ENCODE assay signal across 24 cellular contexts in genomic region chr13:55990631-55991030, GRCh38.
A peak's percentile ranks its signal among the peaks of the same experiment; 100 is the strongest.
DNase-seq lines count a peak whose midpoint lies in the region; ATAC-seq, FAIRE-seq and TF ChIP-seq lines count a peak whose summit lies in the region.
"Had no signal": no experiment of that assay in that cellular context is flagged by ENCODE, and none has a peak within 500 bp of the region (broad histone marks: within the 10 kb centered on the region; RNA-seq: fewer than 3 reads in every experiment).

No MANE protein-coding gene starts in this region.

- H3K27me3 ChIP-seq in HepG2 (ENCODE audit: control insufficient read depth in 1 of 2, insufficient read depth in 2 of 2, low read length in 2 of 2): no peaks in the 10 kb centered on the region
- no peaks in the 10 kb centered on the region for H3K27me3 ChIP-seq in right lobe of liver
- no peaks in the 10 kb centered on the region for H3K27me3 ChIP-seq in K562 (ENCODE audit: control insufficient read depth in 2 of 2, insufficient read depth in 2 of 2, low read length in 2 of 2)
- H3K27me3 ChIP-seq: BE2C, BLaER1 had no signal

- in situ Hi-C loops in HepG2 (cut with HindIII; ENCODE audit: extremely low pct_ligation_motif_present, low pct_unique_long_range_greater_than_20kb): no loop called here
- in situ Hi-C loops in K562 (cut with MboI): no loop called here

- no peak for DNase-seq in HepG2 (ENCODE audit: low spot score)
- DNase-seq in right lobe of liver: no peak
- no peak for DNase-seq in K562 (ENCODE audit: extremely low read depth in 1 of 4, low spot score in 3 of 4)
- no peak for DNase-seq in Kasumi-1 (lab: John Stamatoyannopoulos, UW)
- no peak for DNase-seq in HCEC 1CT
- DNase-seq: ACHN; BE2C; C1 segment of cervical spinal cord; CD4-positive, alpha-beta memory T cell; CD4-positive, CD25-positive, alpha-beta regulatory T cell; CD8-positive, alpha-beta memory T cell; COR-L47; DMS 273 treated with DMSO at 0.1 percent for 48 hours; DMS153; DMS53; DMS79; DND-41; EL; GDM1 had no signal

- 16% methylated on average over 3 of the region's 3 CpGs for WGBS in HepG2 (ENCODE audit: low lambda C conversion rate)
- WGBS in right lobe of liver (ENCODE audit: insufficient coverage, low coverage, low lambda C conversion rate, missing lambda C conversion rate): 68% methylated on average over 3 of the region's 3 CpGs
- 0% methylated on average over 2 of the region's 3 CpGs for WGBS in K562 (ENCODE audit: insufficient coverage, low coverage, missing lambda C conversion rate)

- POLR2A ChIA-PET in HepG2 (lab: Yijun Ruan, JAX) (no interaction called here), K562 (lab: Yijun Ruan, JAX) (no interaction called here)

- FAIRE-seq in HepG2 (lab: Jason Lieb, UNC) (no peak), K562 (lab: Jason Lieb, UNC) (no peak)
- FAIRE-seq: GM12878, GM12892, GM18507 had no signal

- H3K4me2 ChIP-seq in HepG2 (ENCODE audit: low read depth, low read length) (no peak overlapping the region), K562 (ENCODE audit: insufficient read depth, low read length) (no peak overlapping the region)
- H3K4me2 ChIP-seq: BLaER1 had no signal

- H3K9me3 ChIP-seq in HepG2 (ENCODE audit: low read length): peaks cover 52% of the 10 kb centered on the region
- H3K9me3 ChIP-seq in right lobe of liver: no peaks in the 10 kb centered on the region
- no peaks in the 10 kb centered on the region for H3K9me3 ChIP-seq in K562 (replicated peaks; ENCODE audit: control insufficient read depth, insufficient read depth, low read depth, low read length)
- H3K9me3 ChIP-seq: BE2C, BLaER1 had no signal

- ATAC-seq in HepG2 (no peak), right lobe of liver (no peak), K562 (no peak)
- ATAC-seq: GM12878 had no signal

- BruUV-seq in HepG2 (replicated peaks; lab: Mats Ljungman, UMichigan) (no TSS peak), K562 (replicated peaks; lab: Mats Ljungman, UMichigan) (no TSS peak)

- TF ChIP-seq POLR2A in HepG2 (IDR thresholded peaks at IDR 0.05; ENCODE audit: insufficient read depth in 1 of 2, low read depth in 2 of 2, low read length in 2 of 2) (no peak), right lobe of liver (IDR thresholded peaks at IDR 0.05) (no peak), K562 (conservative IDR thresholded peaks at IDR 0.05) (no peak)

- H3K4me1 ChIP-seq in HepG2 (ENCODE audit: insufficient read depth, low read length): no peaks in the 10 kb centered on the region
- H3K4me1 ChIP-seq in right lobe of liver: no peaks in the 10 kb centered on the region
- H3K4me1 ChIP-seq in K562 (replicated peaks in 1 of 2; ENCODE audit: control insufficient read depth in 2 of 2, insufficient read depth in 2 of 2, low read length in 2 of 2): no peaks in the 10 kb centered on the region
- H3K4me1 ChIP-seq: BE2C, BLaER1 had no signal

- H3K4me3 ChIP-seq in HepG2 (replicated peaks in 1 of 3; ENCODE audit: insufficient read depth in 1 of 3, low read depth in 2 of 3, low read length in 3 of 3): no peak overlapping the region
- H3K4me3 ChIP-seq in right lobe of liver: no peak overlapping the region
- no peak overlapping the region for H3K4me3 ChIP-seq in K562
- H3K4me3 ChIP-seq: BLaER1, GM12878 had no signal

- TF ChIP-seq EP300 in HepG2 (IDR thresholded peaks at IDR 0.05; ENCODE audit: low read depth in 2 of 2, low read length in 2 of 2) (no peak), HepG2 (CRISPR knock-in tag; IDR thresholded peaks at IDR 0.05; ENCODE audit: borderline replicate concordance) (no peak), K562 (IDR thresholded peaks at IDR 0.05; ENCODE audit: low read length) (no peak)

- TF ChIP-seq CTCF in HepG2 (CRISPR knock-in tag; IDR thresholded peaks at IDR 0.05) (no peak), right lobe of liver (IDR thresholded peaks at IDR 0.05) (no peak), K562 (IDR thresholded peaks at IDR 0.05 in 2 of 3, conservative IDR thresholded peaks at IDR 0.05 in 1 of 3; ENCODE audit: insufficient read depth in 2 of 3, low read depth in 1 of 3, low read length in 3 of 3) (no peak)

- H2AFZ ChIP-seq in HepG2 (ENCODE audit: low read length): no peak overlapping the region
- no peak overlapping the region for H2AFZ ChIP-seq in K562 (ENCODE audit: low read depth, low read length)

- H3K9me1 ChIP-seq in K562 (ENCODE audit: control insufficient read depth, insufficient read depth, low read length): no peaks in the 10 kb centered on the region

- no peak overlapping the region for H3K9ac ChIP-seq in HepG2 (ENCODE audit: insufficient read depth, low read depth, low read length)
- no peak overlapping the region for H3K9ac ChIP-seq in K562 (ENCODE audit: insufficient read depth in 1 of 2, low read depth in 2 of 2, low read length in 2 of 2)
- H3K9ac ChIP-seq: BLaER1 had no signal

- H3K79me2 ChIP-seq in HepG2 (ENCODE audit: insufficient read depth, low read length) (no peaks in the 10 kb centered on the region), K562 (ENCODE audit: control insufficient read depth, insufficient read depth, low read length) (no peaks in the 10 kb centered on the region)

- H3K27ac ChIP-seq in HepG2 (ENCODE audit: extremely low read length, insufficient read depth, low read length) (no peak overlapping the region), right lobe of liver (no peak overlapping the region), K562 (ENCODE audit: extremely low read depth, low read depth, low read length) (no peak overlapping the region)
- H3K27ac ChIP-seq: 22Rv1, BLaER1 had no signal

- no peak for TF ChIP-seq RAD21 in HepG2 (CRISPR knock-in tag; IDR thresholded peaks at IDR 0.05)
- TF ChIP-seq RAD21 in K562 (CRISPR knock-in tag; conservative IDR thresholded peaks at IDR 0.05 in 1 of 2, IDR thresholded peaks at IDR 0.05 in 1 of 2): no peak

- CTCF ChIA-PET in HepG2 (lab: Yijun Ruan, JAX; ENCODE audit: low intra/inter-chr PET ratio, low total read pairs): no interaction called here
- CTCF ChIA-PET in K562 (lab: Yijun Ruan, JAX; ENCODE audit: low intra/inter-chr PET ratio): no interaction called here

- no peaks in the 10 kb centered on the region for H3K36me3 ChIP-seq in HepG2 (replicated peaks in 1 of 2; ENCODE audit: control insufficient read depth in 1 of 2, insufficient read depth in 2 of 2, low read length in 2 of 2)
- no peaks in the 10 kb centered on the region for H3K36me3 ChIP-seq in right lobe of liver
- H3K36me3 ChIP-seq in K562 (ENCODE audit: control insufficient read depth, insufficient read depth, low read length): no peaks in the 10 kb centered on the region
- H3K36me3 ChIP-seq: BE2C, BLaER1 had no signal

- intact Hi-C loops in HepG2 (cut with micrococcal nuclease; ENCODE audit: unreplicated experiment) (no loop called here), right lobe of liver (cut with DNase I) (no loop called here), K562 (cut with micrococcal nuclease) (no loop called here)

- no peaks in the 10 kb centered on the region for H4K20me1 ChIP-seq in HepG2 (ENCODE audit: insufficient read depth, low read length)
- H4K20me1 ChIP-seq in K562 (replicated peaks; ENCODE audit: control insufficient read depth, insufficient read depth, low read length): no peaks in the 10 kb centered on the region
- H4K20me1 ChIP-seq: BLaER1 had no signal

TF ChIP-seq in HepG2, 621 proteins besides CTCF, POLR2A, EP300 and RAD21 (continues in another document):
- TF ChIP-seq ZNF18 (CRISPR knock-in tag; IDR thresholded peaks at IDR 0.05; ENCODE audit: insufficient replicate concordance): no peak
- TF ChIP-seq ZNF446 (CRISPR knock-in tag; IDR thresholded peaks at IDR 0.05): no peak
- no peak for TF ChIP-seq ZNF598 (CRISPR knock-in tag; IDR thresholded peaks at IDR 0.05; ENCODE audit: borderline replicate concordance)
- no peak for TF ChIP-seq NFKBIZ (CRISPR knock-in tag; IDR thresholded peaks at IDR 0.05)

TF ChIP-seq in K562, 482 proteins besides CTCF, POLR2A, EP300 and RAD21:
- TF ChIP-seq ZNF316 (IDR thresholded peaks at IDR 0.05) (peak; percentile 45; the same call in 1 of the 2 replicates), MAFK (IDR thresholded peaks at IDR 0.05; ENCODE audit: low read length) (0 out of 2 replicates have a peak, but pooled peaks have one; percentile 39)
- TF ChIP-seq, protein P1, sequence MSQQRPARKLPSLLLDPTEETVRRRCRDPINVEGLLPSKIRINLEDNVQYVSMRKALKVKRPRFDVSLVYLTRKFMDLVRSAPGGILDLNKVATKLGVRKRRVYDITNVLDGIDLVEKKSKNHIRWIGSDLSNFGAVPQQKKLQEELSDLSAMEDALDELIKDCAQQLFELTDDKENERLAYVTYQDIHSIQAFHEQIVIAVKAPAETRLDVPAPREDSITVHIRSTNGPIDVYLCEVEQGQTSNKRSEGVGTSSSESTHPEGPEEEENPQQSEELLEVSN (IDR thresholded peaks at IDR 0.05; ENCODE audit: borderline replicate concordance in 1 of 2, extremely low read depth in 1 of 2, insufficient read depth in 1 of 2, insufficient read length in 1 of 2, low read depth in 1 of 2, low read length in 1 of 2, poor library complexity in 1 of 2, severe bottlenecking in 1 of 2): no peak

Comparison
In these comparisons a context has a peak if more than half of its experiments do, and no peak if none do; other contexts are left out.
1. Of the 241 proteins assayed by ChIP-seq in both HepG2 and K562: peak only in HepG2: MAFF; only in K562: none; in both: MAFK; in neither: 239.